Comparison of ENCODE assay signal across 8 cellular contexts in the genomic region with DNA sequence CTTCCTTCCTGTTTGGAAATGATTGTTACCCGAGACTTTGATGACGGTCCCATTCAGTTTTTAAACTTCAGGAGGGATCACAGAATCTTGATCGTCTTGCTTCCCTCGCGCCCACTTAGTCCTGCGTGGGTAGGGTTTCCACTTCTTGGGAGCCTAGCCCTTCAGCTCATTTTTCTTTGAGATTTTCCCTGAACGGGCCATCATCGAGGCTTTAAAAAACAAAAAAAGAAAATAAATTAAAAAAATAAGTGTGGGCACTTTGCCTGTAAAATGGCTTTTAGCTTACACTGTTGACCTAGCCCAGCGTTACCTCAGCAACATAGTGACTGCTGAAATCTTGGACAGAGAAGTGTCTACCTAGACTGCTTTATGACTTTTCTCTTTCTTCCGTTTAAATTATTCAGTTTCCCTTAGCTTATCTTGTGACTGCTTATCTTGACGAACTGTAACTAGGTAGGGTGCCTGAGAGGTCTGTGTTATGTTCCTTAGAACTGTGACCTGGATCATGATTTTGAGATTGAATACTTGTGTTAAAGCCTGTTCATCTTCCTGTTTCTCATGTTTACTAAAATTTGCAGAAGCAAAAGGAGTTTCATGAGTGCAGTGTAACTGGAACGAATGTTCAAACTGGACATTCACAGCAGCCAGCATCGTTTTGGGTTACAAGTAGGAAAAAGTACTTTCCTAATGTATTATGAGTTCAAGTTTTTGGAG. TPM values are rescaled to one million over a fixed set of nuclear protein-coding genes. Genes with fewer than 3 reads are reported as not detected.
DNase-seq lines count a peak whose midpoint lies in the region; ATAC-seq and TF ChIP-seq lines count a peak whose summit lies in the region.

No MANE protein-coding gene starts in this region.

- H3K27me3 ChIP-seq in SJSA1 (replicated peaks) = no peaks in the 10 kb centered on the region
- no peaks in the 10 kb centered on the region for H3K27me3 ChIP-seq in endodermal cell (ENCODE audit: control insufficient read depth, insufficient read depth, low read length, poor library complexity, severe bottlenecking)
- H3K27me3 ChIP-seq in muscle layer of colon (ENCODE audit: control insufficient read depth in 1 of 2, insufficient read depth in 2 of 2, low read length in 2 of 2) = no peaks in the 10 kb centered on the region

- H3K36me3 Mint-ChIP-seq in endodermal cell (ENCODE audit: low read depth) = peaks cover 11% of the 10 kb centered on the region

- H3K9ac ChIP-seq in endodermal cell (ENCODE audit: extremely low read depth, low read length, poor library complexity, severe bottlenecking) (peak overlapping the region; percentile 76), muscle layer of colon (ENCODE audit: low read length) (peak overlapping the region; percentile 90)

- H3K4me1 ChIP-seq in SJSA1 (replicated peaks) (peaks cover 14% of the 10 kb centered on the region), endodermal cell (ENCODE audit: control insufficient read depth, insufficient read depth, low read length) (no peaks in the 10 kb centered on the region), muscle layer of colon (ENCODE audit: insufficient read depth, low read length) (peaks cover 11% of the 10 kb centered on the region)

- peaks cover 7% of the 10 kb centered on the region for H3K4me1 Mint-ChIP-seq in endodermal cell

- peaks cover 4% of the 10 kb centered on the region for H3K9me3 Mint-ChIP-seq in endodermal cell

- H3K27ac ChIP-seq in SJSA1 = peak overlapping the region; percentile 55; the same call in 1 of the 2 replicates
- H3K27ac ChIP-seq in endodermal cell (ENCODE audit: low read depth, low read length) = no peak overlapping the region
- H3K27ac ChIP-seq in muscle layer of colon (ENCODE audit: low read depth, low read length) = peak overlapping the region; percentile 88

- H3K27ac Mint-ChIP-seq in endodermal cell = peak overlapping the region; percentile 98

- peaks cover 2% of the 10 kb centered on the region for H3K27me3 Mint-ChIP-seq in endodermal cell (ENCODE audit: insufficient read depth)

- peak overlapping the region; percentile 92 for H3K4me3 Mint-ChIP-seq in endodermal cell

- H3K9me3 ChIP-seq in SJSA1 (replicated peaks) = no peaks in the 10 kb centered on the region
- peaks cover 6% of the 10 kb centered on the region for H3K9me3 ChIP-seq in endodermal cell (ENCODE audit: control insufficient read depth, low read length)
- no peaks in the 10 kb centered on the region for H3K9me3 ChIP-seq in muscle layer of colon (ENCODE audit: low read length)

- DNase-seq in Daoy (ENCODE audit: low read depth) (peak; percentile 9), SJSA1 (ENCODE audit: low read depth in 1 of 2, low spot score in 2 of 2) (no peak), endodermal cell (no peak), NCI-H446 treated with DMSO at 0.1 percent for 48 hours (lab: John Stamatoyannopoulos, UW) (no peak)

- ATAC-seq in HG02759 (IDR thresholded peaks at IDR 0.05; ENCODE audit: unreplicated experiment) (peak; percentile 4), GM19397 (IDR thresholded peaks at IDR 0.05; ENCODE audit: unreplicated experiment) (no peak), GM18520 (IDR thresholded peaks at IDR 0.05; ENCODE audit: unreplicated experiment) (no peak)

- TF ChIP-seq CTCF in endodermal cell (conservative IDR thresholded peaks at IDR 0.05) = no peak

- WGBS in endodermal cell (ENCODE audit: insufficient coverage in 1 of 2, insufficient read length in 1 of 2), 2 experiments = 20 to 38% methylated on average over 10 to 13 of the region's 13 CpGs

- no peaks in the 10 kb centered on the region; the same call in 1 of the 2 replicates for H3K36me3 ChIP-seq in SJSA1
- no peaks in the 10 kb centered on the region for H3K36me3 ChIP-seq in endodermal cell (ENCODE audit: control insufficient read depth, insufficient read depth, low read length)
- H3K36me3 ChIP-seq in muscle layer of colon (ENCODE audit: insufficient read depth, low read length) = no peaks in the 10 kb centered on the region

- H3K4me3 ChIP-seq in SJSA1 (peak overlapping the region; percentile 80), endodermal cell (ENCODE audit: low read length) (peak overlapping the region; percentile 100), muscle layer of colon (ENCODE audit: low read depth in 1 of 2, low read length in 2 of 2) (peak overlapping the region; percentile 84 to 97)

RNA-seq across cellular contexts. Expression of gene WWP2, which starts 0.9 kb away (rescaled TPM):
- total RNA-seq in Daoy (2014; rRNA removed; shearing (Covaris generic)) = 15.7 and 16.8 TPM in 2 replicates
- 16.3 and 27.4 TPM in 2 replicates for total RNA-seq in SJSA1 (2014; rRNA removed; shearing (Covaris generic))
- total RNA-seq in endodermal cell = 10 to 100 TPM; 42.3 to 50.0 TPM
- 23.3 TPM for polyA plus RNA-seq in endodermal cell (2013, experiment 1 of 2)
- 20.7 TPM for polyA plus RNA-seq in endodermal cell (2013, experiment 2 of 2)

RNA-seq across cellular contexts. Expression of gene NOB1, which starts 8.3 kb away (rescaled TPM):
- 15.6 and 18.9 TPM in 2 replicates for total RNA-seq in Daoy (2014; rRNA removed; shearing (Covaris generic))
- 9.9 and 15.3 TPM in 2 replicates for total RNA-seq in SJSA1 (2014; rRNA removed; shearing (Covaris generic))
- 10 to 100 TPM; 53.1 to 53.4 TPM for total RNA-seq in endodermal cell
- polyA plus RNA-seq in endodermal cell (2013, experiment 1 of 2) = 60.9 TPM
- 51.8 TPM for polyA plus RNA-seq in endodermal cell (2013, experiment 2 of 2)

RNA-seq across cellular contexts. Expression of gene NQO1, which starts 36.6 kb away (rescaled TPM):
- 67.3 and 85.4 TPM in 2 replicates for total RNA-seq in Daoy (2014; rRNA removed; shearing (Covaris generic))
- total RNA-seq in SJSA1 (2014; rRNA removed; shearing (Covaris generic)) = 193 and 290 TPM in 2 replicates
- total RNA-seq in endodermal cell = 100 to 1,000 TPM; 126 to 141 TPM
- polyA plus RNA-seq in endodermal cell (2013, experiment 1 of 2) = 34.1 TPM
- 43.1 TPM for polyA plus RNA-seq in endodermal cell (2013, experiment 2 of 2)
